8 cellular contexts compared by ENCODE assay signal in the genomic region with DNA sequence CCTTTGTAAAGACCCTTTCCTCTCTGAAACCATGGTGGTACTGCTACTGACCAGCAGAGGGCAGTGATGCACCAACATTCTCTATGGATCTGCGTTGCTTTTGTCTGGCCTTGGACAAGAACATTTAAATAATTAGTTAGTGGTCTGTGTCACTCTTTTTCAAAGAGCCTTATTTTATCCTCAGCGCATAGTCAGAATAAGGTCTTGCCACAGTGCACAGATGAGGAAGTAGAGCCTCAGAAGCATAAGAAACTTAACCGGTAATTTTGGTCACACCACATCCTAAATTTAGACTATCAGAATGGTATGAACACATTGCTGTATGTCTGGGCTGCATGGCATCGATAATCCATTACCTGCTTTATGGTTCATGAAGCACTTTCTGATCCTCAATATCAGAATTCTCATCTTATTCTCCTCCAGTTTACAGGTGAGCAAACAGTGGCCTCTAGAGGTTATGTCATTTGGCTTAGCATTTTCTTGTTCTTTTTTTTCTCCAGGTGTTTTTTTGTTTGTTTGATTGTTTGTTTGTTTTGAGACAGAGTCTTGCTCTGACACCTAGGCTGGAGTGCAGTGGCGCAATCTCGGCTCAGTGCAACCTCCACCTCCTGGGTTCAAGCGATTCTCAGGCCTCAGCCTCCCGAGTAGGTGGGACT. TPM values are rescaled to one million over a fixed set of nuclear protein-coding genes. Genes with fewer than 3 reads are reported as not detected.
A peak's percentile ranks its signal among the peaks of the same experiment; 100 is the strongest.
DNase-seq lines count a peak whose midpoint lies in the region; ATAC-seq, FAIRE-seq and TF ChIP-seq lines count a peak whose summit lies in the region.

No MANE protein-coding gene starts in this region.

- peak; percentile 83 for ATAC-seq in HG02763 (IDR thresholded peaks at IDR 0.05; ENCODE audit: unreplicated experiment)

- H3K4me2 ChIP-seq in astrocyte (ENCODE audit: low read length) = no peak overlapping the region

- TF ChIP-seq CTCF in astrocyte (IDR thresholded peaks at IDR 0.05; ENCODE audit: insufficient read depth, low read depth, low read length) = peak; percentile 99

- H3K9me3 ChIP-seq in astrocyte (ENCODE audit: insufficient read depth, low read depth, low read length) (no peaks in the 10 kb centered on the region), small intestine (ENCODE audit: control insufficient read depth, low read depth) (no peaks in the 10 kb centered on the region)

- H3K27ac ChIP-seq in astrocyte (ENCODE audit: low read depth, low read length) (no peak overlapping the region), small intestine (ENCODE audit: low read depth in 1 of 2, low read length in 1 of 2) (no peak overlapping the region)

- peak overlapping the region; percentile 22 for H2AFZ ChIP-seq in astrocyte (ENCODE audit: low read depth, low read length)

- H3K4me3 ChIP-seq in astrocyte (ENCODE audit: insufficient read depth, low read depth, low read length) = no peak overlapping the region
- no peak overlapping the region for H3K4me3 ChIP-seq in small intestine (ENCODE audit: low read depth in 1 of 2, low read length in 2 of 2)

- H3K9me3 Mint-ChIP-seq in T-helper 1 cell treated with Interleukin-12 subunit alpha and Interleukin-12 subunit beta and Interleukin-4 antibody, amounts not matched to agents 30 μg/mL and 1 μg/mL, for 36 hours = no peaks in the 10 kb centered on the region
- no peaks in the 10 kb centered on the region for H3K9me3 Mint-ChIP-seq in astrocyte (ENCODE audit: unreplicated experiment)

- WGBS in small intestine, 3 donors = 47 to 52% (median 47%) methylated on average over 8 of the region's 8 CpGs

- no peaks in the 10 kb centered on the region for H3K36me3 Mint-ChIP-seq in T-helper 1 cell treated with Interleukin-12 subunit alpha and Interleukin-12 subunit beta and Interleukin-4 antibody, amounts not matched to agents 30 μg/mL and 1 μg/mL, for 36 hours (ENCODE audit: low read depth)
- no peaks in the 10 kb centered on the region for H3K36me3 Mint-ChIP-seq in astrocyte (ENCODE audit: low read depth, unreplicated experiment)

- no peak overlapping the region for H3K9ac ChIP-seq in astrocyte (ENCODE audit: low read length)

- no peaks in the 10 kb centered on the region for H4K20me1 ChIP-seq in astrocyte (ENCODE audit: insufficient read depth, low read length)

- H3K27ac Mint-ChIP-seq in T-helper 1 cell treated with Interleukin-12 subunit alpha and Interleukin-12 subunit beta and Interleukin-4 antibody, amounts not matched to agents 30 μg/mL and 1 μg/mL, for 36 hours = peak overlapping the region; percentile 1
- H3K27ac Mint-ChIP-seq in astrocyte (ENCODE audit: unreplicated experiment) = no peak overlapping the region

- no peaks in the 10 kb centered on the region for H3K27me3 Mint-ChIP-seq in T-helper 1 cell treated with Interleukin-12 subunit alpha and Interleukin-12 subunit beta and Interleukin-4 antibody, amounts not matched to agents 30 μg/mL and 1 μg/mL, for 36 hours (ENCODE audit: low read depth)
- peaks cover 4% of the 10 kb centered on the region for H3K27me3 Mint-ChIP-seq in astrocyte (ENCODE audit: low read depth, unreplicated experiment)

- H3K4me3 Mint-ChIP-seq in T-helper 1 cell treated with Interleukin-12 subunit alpha and Interleukin-12 subunit beta and Interleukin-4 antibody, amounts not matched to agents 30 μg/mL and 1 μg/mL, for 36 hours = no peak overlapping the region
- H3K4me3 Mint-ChIP-seq in astrocyte (ENCODE audit: unreplicated experiment) = no peak overlapping the region

- no peaks in the 10 kb centered on the region for H3K27me3 ChIP-seq in astrocyte (ENCODE audit: insufficient read depth, low read length)
- no peaks in the 10 kb centered on the region for H3K27me3 ChIP-seq in small intestine (ENCODE audit: control insufficient read depth in 2 of 2, insufficient read depth in 2 of 2, low read length in 2 of 2)

- no peaks in the 10 kb centered on the region for H3K4me1 ChIP-seq in astrocyte (ENCODE audit: insufficient read depth, low read length)
- no peaks in the 10 kb centered on the region for H3K4me1 ChIP-seq in small intestine (ENCODE audit: control insufficient read depth in 2 of 2, insufficient read depth in 1 of 2, low read depth in 1 of 2, low read length in 1 of 2)

- H3K36me3 ChIP-seq in astrocyte (ENCODE audit: insufficient read depth, low read length) (no peaks in the 10 kb centered on the region), small intestine (ENCODE audit: control insufficient read depth in 2 of 2, insufficient read depth in 2 of 2, low read length in 2 of 2) (no peaks in the 10 kb centered on the region)

- FAIRE-seq in astrocyte (lab: Jason Lieb, UNC) = no peak
- FAIRE-seq in small intestine (lab: Jason Lieb, UNC) = no peak

- DNase-seq in NCI-H510A treated with DMSO at 0.1 percent for 48 hours (lab: John Stamatoyannopoulos, UW) (peak; percentile 62), NCI-H510A (lab: John Stamatoyannopoulos, UW) (no peak), NCI-H1436 treated with DMSO at 0.1 percent for 48 hours (lab: John Stamatoyannopoulos, UW) (peak; percentile 54), astrocyte (ENCODE audit: low read depth) (peak; percentile 52), hippocampal formation (lab: John Stamatoyannopoulos, UW) (peak; percentile 70 to 73), small intestine (peak; percentile 65)

- no peaks in the 10 kb centered on the region for H3K79me2 ChIP-seq in astrocyte (ENCODE audit: insufficient read depth, low read length)

- peaks cover 7% of the 10 kb centered on the region for H3K4me1 Mint-ChIP-seq in T-helper 1 cell treated with Interleukin-12 subunit alpha and Interleukin-12 subunit beta and Interleukin-4 antibody, amounts not matched to agents 30 μg/mL and 1 μg/mL, for 36 hours (ENCODE audit: low read depth)
- no peaks in the 10 kb centered on the region for H3K4me1 Mint-ChIP-seq in astrocyte (ENCODE audit: low read depth, unreplicated experiment)

RNA-seq across cellular contexts. Expression of a gene that starts 23.7 kb away (rescaled TPM):
- total RNA-seq in astrocyte = 12.3 and 12.5 TPM in 2 replicates
- 1 to 10 TPM in 2 of 3 donors, under 1 TPM in 1; 0.54 to 3.8 (median 1.3) TPM for polyA plus RNA-seq in small intestine

RNA-seq across cellular contexts. Expression of a gene that starts 52.1 kb away (rescaled TPM):
- total RNA-seq in astrocyte = 11.5 and 13.0 TPM in 2 replicates
- polyA plus RNA-seq in small intestine = 10 to 100 TPM in 1 of 3 donors, 1 to 10 TPM in 2; 5.4 to 10.8 (median 5.4) TPM
